9 cellular contexts compared by ENCODE assay signal in genomic region chr6:90025418-90026089, GRCh38.
DNase-seq lines count a peak whose midpoint lies in the region; ATAC-seq and TF ChIP-seq lines count a peak whose summit lies in the region.
"Had no signal": no experiment of that assay in that cellular context is flagged by ENCODE, and none has a peak within 500 bp of the region (broad histone marks: within the 10 kb centered on the region; RNA-seq: fewer than 3 reads in every experiment).

No MANE protein-coding gene starts in this region.

- peak overlapping the region; percentile 28 for H3K4me3 Mint-ChIP-seq in activated CD8-positive, alpha-beta T cell treated with anti-CD3 and anti-CD28 coated beads for 36 hours
- no peak overlapping the region for H3K4me3 Mint-ChIP-seq in activated CD8-positive, alpha-beta T cell treated with anti-CD3 and anti-CD28 coated beads, Interleukin-2, amount 10 ng/mL, durations not matched to agents 7 days and 5 days
- H3K4me3 Mint-ChIP-seq in T-helper 1 cell treated with Interleukin-12 subunit alpha and Interleukin-12 subunit beta and Interleukin-4 antibody, amounts not matched to agents 30 μg/mL and 1 μg/mL, for 36 hours = peak overlapping the region; percentile 64
- no peak overlapping the region for H3K4me3 Mint-ChIP-seq in effector memory CD8-positive, alpha-beta T cell

- TF ChIP-seq CTCF in activated CD8-positive, alpha-beta T cell treated with anti-CD3 and anti-CD28 coated beads for 36 hours (IDR thresholded peaks at IDR 0.05) = no peak
- TF ChIP-seq CTCF in fibroblast of the aortic adventitia (IDR thresholded peaks at IDR 0.05; ENCODE audit: insufficient read depth, low read length) = no peak

- H3K4me1 Mint-ChIP-seq in activated CD8-positive, alpha-beta T cell treated with anti-CD3 and anti-CD28 coated beads for 36 hours (ENCODE audit: low read depth) = peaks cover 85% of the 10 kb centered on the region
- H3K4me1 Mint-ChIP-seq in activated CD8-positive, alpha-beta T cell treated with anti-CD3 and anti-CD28 coated beads, Interleukin-2, amount 10 ng/mL, durations not matched to agents 7 days and 5 days (ENCODE audit: low read depth) = peaks cover 74% of the 10 kb centered on the region
- H3K4me1 Mint-ChIP-seq in T-helper 1 cell treated with Interleukin-12 subunit alpha and Interleukin-12 subunit beta and Interleukin-4 antibody, amounts not matched to agents 30 μg/mL and 1 μg/mL, for 36 hours (ENCODE audit: low read depth) = peaks cover 26% of the 10 kb centered on the region
- H3K4me1 Mint-ChIP-seq in effector memory CD8-positive, alpha-beta T cell (ENCODE audit: low read depth in 2 of 2) = peaks cover 26 to 34% of the 10 kb centered on the region in 2 donors

- no peak overlapping the region for H3K4me3 ChIP-seq in fibroblast of the aortic adventitia (ENCODE audit: low read depth, low read length)

- POLR2A ChIA-PET in activated CD8-positive, alpha-beta T cell treated with anti-CD3 and anti-CD28 coated beads for 36 hours (lab: Charles Lee) = interaction anchor here (0.6 to 1.7 kb wide), 3 partner anchors 19 to 128 kb away, joined by 3 to 4 read pairs (median 3); no protein-coding TSS in a partner anchor
- POLR2A ChIA-PET in activated CD8-positive, alpha-beta T cell treated with anti-CD3 and anti-CD28 coated beads, Interleukin-2, amount 10 ng/mL, durations not matched to agents 7 days and 5 days (lab: Charles Lee) = no interaction called here

- CTCF ChIA-PET in activated CD8-positive, alpha-beta T cell treated with anti-CD3 and anti-CD28 coated beads for 36 hours (lab: Charles Lee) = interaction anchor here (0.6 to 1.1 kb wide), 2 partner anchors 47 to 81 kb away, joined by 3 read pairs; no protein-coding TSS in a partner anchor
- CTCF ChIA-PET in activated CD8-positive, alpha-beta T cell treated with anti-CD3 and anti-CD28 coated beads, Interleukin-2, amount 10 ng/mL, durations not matched to agents 7 days and 5 days (lab: Charles Lee) = no interaction called here

- peak; percentile 75 for DNase-seq in activated CD8-positive, alpha-beta T cell treated with anti-CD3 and anti-CD28 coated beads for 36 hours
- DNase-seq in activated CD8-positive, alpha-beta T cell treated with anti-CD3 and anti-CD28 coated beads, Interleukin-2, amount 10 ng/mL, durations not matched to agents 7 days and 5 days = no peak
- DNase-seq in fibroblast of the aortic adventitia (ENCODE audit: low read depth) = peak; percentile 79
- DNase-seq in stimulated activated CD8-positive, alpha-beta memory T cell treated with anti-CD3 and anti-CD28 coated beads, Interleukin-7, amount 100 ng/mL, for 4 hours (ENCODE audit: low read depth in 2 of 2) = peak; percentile 25 to 48
- DNase-seq in effector memory CD8-positive, alpha-beta T cell = no peak
- DNase-seq: DMS79 treated with DMSO at 0.1 percent for 48 hours had no signal

- peak overlapping the region; percentile 90 for H3K27ac Mint-ChIP-seq in activated CD8-positive, alpha-beta T cell treated with anti-CD3 and anti-CD28 coated beads for 36 hours
- no peak overlapping the region for H3K27ac Mint-ChIP-seq in activated CD8-positive, alpha-beta T cell treated with anti-CD3 and anti-CD28 coated beads, Interleukin-2, amount 10 ng/mL, durations not matched to agents 7 days and 5 days
- no peak overlapping the region for H3K27ac Mint-ChIP-seq in T-helper 1 cell treated with Interleukin-12 subunit alpha and Interleukin-12 subunit beta and Interleukin-4 antibody, amounts not matched to agents 30 μg/mL and 1 μg/mL, for 36 hours
- H3K27ac Mint-ChIP-seq in effector memory CD8-positive, alpha-beta T cell = no peak overlapping the region

- intact Hi-C loops in activated CD8-positive, alpha-beta T cell treated with anti-CD3 and anti-CD28 coated beads for 36 hours (cut with micrococcal nuclease) = loop anchor here (5.0 kb wide), 1 partner anchor 73 kb away; no protein-coding TSS in a partner anchor

- peaks cover 1% of the 10 kb centered on the region for H3K9me3 Mint-ChIP-seq in activated CD8-positive, alpha-beta T cell treated with anti-CD3 and anti-CD28 coated beads for 36 hours
- H3K9me3 Mint-ChIP-seq in activated CD8-positive, alpha-beta T cell treated with anti-CD3 and anti-CD28 coated beads, Interleukin-2, amount 10 ng/mL, durations not matched to agents 7 days and 5 days (ENCODE audit: insufficient read depth) = no peaks in the 10 kb centered on the region
- H3K9me3 Mint-ChIP-seq in T-helper 1 cell treated with Interleukin-12 subunit alpha and Interleukin-12 subunit beta and Interleukin-4 antibody, amounts not matched to agents 30 μg/mL and 1 μg/mL, for 36 hours = no peaks in the 10 kb centered on the region
- no peaks in the 10 kb centered on the region for H3K9me3 Mint-ChIP-seq in effector memory CD8-positive, alpha-beta T cell

- no peaks in the 10 kb centered on the region for H3K27me3 Mint-ChIP-seq in activated CD8-positive, alpha-beta T cell treated with anti-CD3 and anti-CD28 coated beads for 36 hours
- H3K27me3 Mint-ChIP-seq in activated CD8-positive, alpha-beta T cell treated with anti-CD3 and anti-CD28 coated beads, Interleukin-2, amount 10 ng/mL, durations not matched to agents 7 days and 5 days (ENCODE audit: low read depth) = no peaks in the 10 kb centered on the region
- H3K27me3 Mint-ChIP-seq in T-helper 1 cell treated with Interleukin-12 subunit alpha and Interleukin-12 subunit beta and Interleukin-4 antibody, amounts not matched to agents 30 μg/mL and 1 μg/mL, for 36 hours (ENCODE audit: low read depth) = no peaks in the 10 kb centered on the region
- no peaks in the 10 kb centered on the region for H3K27me3 Mint-ChIP-seq in effector memory CD8-positive, alpha-beta T cell

- ATAC-seq in activated CD8-positive, alpha-beta T cell treated with anti-CD3 and anti-CD28 coated beads for 36 hours = peak; percentile 92
- ATAC-seq in activated CD8-positive, alpha-beta T cell treated with anti-CD3 and anti-CD28 coated beads, Interleukin-2, amount 10 ng/mL, durations not matched to agents 7 days and 5 days = no peak
- ATAC-seq in HG02798 (IDR thresholded peaks at IDR 0.05; ENCODE audit: poor library complexity, unreplicated experiment) (no peak), GM21723 (IDR thresholded peaks at IDR 0.05; ENCODE audit: unreplicated experiment) (no peak)
- ATAC-seq in effector memory CD8-positive, alpha-beta T cell (replicated peaks) = no peak

- peaks cover 60% of the 10 kb centered on the region for H3K36me3 Mint-ChIP-seq in activated CD8-positive, alpha-beta T cell treated with anti-CD3 and anti-CD28 coated beads for 36 hours (ENCODE audit: low read depth)
- peaks cover 81% of the 10 kb centered on the region for H3K36me3 Mint-ChIP-seq in activated CD8-positive, alpha-beta T cell treated with anti-CD3 and anti-CD28 coated beads, Interleukin-2, amount 10 ng/mL, durations not matched to agents 7 days and 5 days (ENCODE audit: low read depth)
- peaks cover 13% of the 10 kb centered on the region for H3K36me3 Mint-ChIP-seq in T-helper 1 cell treated with Interleukin-12 subunit alpha and Interleukin-12 subunit beta and Interleukin-4 antibody, amounts not matched to agents 30 μg/mL and 1 μg/mL, for 36 hours (ENCODE audit: low read depth)
- peaks cover 4% of the 10 kb centered on the region for H3K36me3 Mint-ChIP-seq in effector memory CD8-positive, alpha-beta T cell (ENCODE audit: insufficient read depth)

Comparison
In these comparisons a context has a peak if more than half of its experiments do, and no peak if none do; other contexts are left out.
1. DNase-seq: peak in activated CD8-positive, alpha-beta T cell treated with anti-CD3 and anti-CD28 coated beads for 36 hours (single experiment), fibroblast of the aortic adventitia (single experiment) and stimulated activated CD8-positive, alpha-beta memory T cell treated with anti-CD3 and anti-CD28 coated beads, Interleukin-7, amount 100 ng/mL, for 4 hours (2 of 2); none in activated CD8-positive, alpha-beta T cell treated with anti-CD3 and anti-CD28 coated beads, Interleukin-2, amount 10 ng/mL, durations not matched to agents 7 days and 5 days (single experiment) and effector memory CD8-positive, alpha-beta T cell (0 of 3).
2. H3K4me3 Mint-ChIP-seq: peak in activated CD8-positive, alpha-beta T cell treated with anti-CD3 and anti-CD28 coated beads for 36 hours (single experiment) and T-helper 1 cell treated with Interleukin-12 subunit alpha and Interleukin-12 subunit beta and Interleukin-4 antibody, amounts not matched to agents 30 μg/mL and 1 μg/mL, for 36 hours (single experiment); none in activated CD8-positive, alpha-beta T cell treated with anti-CD3 and anti-CD28 coated beads, Interleukin-2, amount 10 ng/mL, durations not matched to agents 7 days and 5 days (single experiment) and effector memory CD8-positive, alpha-beta T cell (0 of 2).